Comparison of ENCODE assay signal across 2 cellular contexts in the genomic region with DNA sequence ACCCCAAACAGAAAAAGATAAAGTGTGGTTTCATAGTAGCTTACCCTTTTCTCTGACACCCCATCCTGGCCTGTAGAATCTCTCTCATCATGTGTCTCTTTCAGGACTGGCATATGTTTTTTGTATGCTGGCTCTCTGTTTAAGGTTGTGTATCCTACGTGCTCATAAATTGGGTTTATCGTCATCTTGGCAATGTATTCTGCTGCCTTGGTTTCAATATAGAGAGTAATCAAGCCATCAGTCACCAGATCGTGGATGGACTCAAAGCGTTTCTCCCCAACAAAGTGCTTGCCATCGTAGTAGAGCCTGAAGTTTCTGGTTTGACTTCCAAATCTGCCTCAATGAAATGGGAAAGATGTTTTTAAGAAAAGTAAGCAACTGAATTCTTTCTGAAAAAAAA.
TF ChIP-seq lines count a peak whose summit lies in the region.

No MANE protein-coding gene starts in this region.

TF ChIP-seq in IMR-90, 13 proteins besides CTCF, POLR2A, EP300 and RAD21 (continued from another document):
- TF ChIP-seq FOS (IDR thresholded peaks at IDR 0.05; ENCODE audit: low read depth, low read length): no peak
- TF ChIP-seq CEBPB (IDR thresholded peaks at IDR 0.05; ENCODE audit: low read depth, low read length): no peak
- TF ChIP-seq BHLHE40 (IDR thresholded peaks at IDR 0.05; ENCODE audit: low read depth, low read length): no peak
- no peak for TF ChIP-seq MAZ (IDR thresholded peaks at IDR 0.05; ENCODE audit: borderline replicate concordance, low read depth, low read length)
- TF ChIP-seq CHD1 (IDR thresholded peaks at IDR 0.05; ENCODE audit: low read depth, low read length): no peak
- TF ChIP-seq MXI1 (IDR thresholded peaks at IDR 0.05; ENCODE audit: borderline replicate concordance, low read depth, low read length): no peak
- TF ChIP-seq RFX5 (IDR thresholded peaks at IDR 0.05; ENCODE audit: low read depth, low read length): no peak
- TF ChIP-seq, protein P1, sequence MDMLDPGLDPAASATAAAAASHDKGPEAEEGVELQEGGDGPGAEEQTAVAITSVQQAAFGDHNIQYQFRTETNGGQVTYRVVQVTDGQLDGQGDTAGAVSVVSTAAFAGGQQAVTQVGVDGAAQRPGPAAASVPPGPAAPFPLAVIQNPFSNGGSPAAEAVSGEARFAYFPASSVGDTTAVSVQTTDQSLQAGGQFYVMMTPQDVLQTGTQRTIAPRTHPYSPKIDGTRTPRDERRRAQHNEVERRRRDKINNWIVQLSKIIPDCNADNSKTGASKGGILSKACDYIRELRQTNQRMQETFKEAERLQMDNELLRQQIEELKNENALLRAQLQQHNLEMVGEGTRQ (IDR thresholded peaks at IDR 0.05; ENCODE audit: low read depth, low read length): no peak

TF ChIP-seq in SK-N-SH treated with all-trans-retinoic acid at 6 μM for 48 hours, 23 proteins besides CTCF, POLR2A, EP300 and RAD21 (continued from another document):
- TF ChIP-seq POU6F1 (CRISPR knock-in tag; IDR thresholded peaks at IDR 0.05; ENCODE audit: borderline replicate concordance, low read depth) (no peak), ESRRG (CRISPR knock-in tag; IDR thresholded peaks at IDR 0.05) (no peak), CSDC2 (CRISPR knock-in tag; IDR thresholded peaks at IDR 0.05) (no peak), ZNF8 (CRISPR knock-in tag; IDR thresholded peaks at IDR 0.05) (no peak), ZFP3 (CRISPR knock-in tag; IDR thresholded peaks at IDR 0.05) (no peak), ISL1 (CRISPR knock-in tag; IDR thresholded peaks at IDR 0.05) (no peak), ZFP30 (CRISPR knock-in tag; IDR thresholded peaks at IDR 0.05) (no peak), TCF4 (CRISPR knock-in tag; IDR thresholded peaks at IDR 0.05; ENCODE audit: borderline replicate concordance) (no peak), ZC3H10 (CRISPR knock-in tag; IDR thresholded peaks at IDR 0.05) (no peak), GLIS3 (CRISPR knock-in tag; IDR thresholded peaks at IDR 0.05) (no peak), CSRNP3 (CRISPR knock-in tag; IDR thresholded peaks at IDR 0.05) (no peak), PATZ1 (CRISPR knock-in tag; IDR thresholded peaks at IDR 0.05; ENCODE audit: borderline replicate concordance) (no peak)
- TF ChIP-seq, protein P2, sequence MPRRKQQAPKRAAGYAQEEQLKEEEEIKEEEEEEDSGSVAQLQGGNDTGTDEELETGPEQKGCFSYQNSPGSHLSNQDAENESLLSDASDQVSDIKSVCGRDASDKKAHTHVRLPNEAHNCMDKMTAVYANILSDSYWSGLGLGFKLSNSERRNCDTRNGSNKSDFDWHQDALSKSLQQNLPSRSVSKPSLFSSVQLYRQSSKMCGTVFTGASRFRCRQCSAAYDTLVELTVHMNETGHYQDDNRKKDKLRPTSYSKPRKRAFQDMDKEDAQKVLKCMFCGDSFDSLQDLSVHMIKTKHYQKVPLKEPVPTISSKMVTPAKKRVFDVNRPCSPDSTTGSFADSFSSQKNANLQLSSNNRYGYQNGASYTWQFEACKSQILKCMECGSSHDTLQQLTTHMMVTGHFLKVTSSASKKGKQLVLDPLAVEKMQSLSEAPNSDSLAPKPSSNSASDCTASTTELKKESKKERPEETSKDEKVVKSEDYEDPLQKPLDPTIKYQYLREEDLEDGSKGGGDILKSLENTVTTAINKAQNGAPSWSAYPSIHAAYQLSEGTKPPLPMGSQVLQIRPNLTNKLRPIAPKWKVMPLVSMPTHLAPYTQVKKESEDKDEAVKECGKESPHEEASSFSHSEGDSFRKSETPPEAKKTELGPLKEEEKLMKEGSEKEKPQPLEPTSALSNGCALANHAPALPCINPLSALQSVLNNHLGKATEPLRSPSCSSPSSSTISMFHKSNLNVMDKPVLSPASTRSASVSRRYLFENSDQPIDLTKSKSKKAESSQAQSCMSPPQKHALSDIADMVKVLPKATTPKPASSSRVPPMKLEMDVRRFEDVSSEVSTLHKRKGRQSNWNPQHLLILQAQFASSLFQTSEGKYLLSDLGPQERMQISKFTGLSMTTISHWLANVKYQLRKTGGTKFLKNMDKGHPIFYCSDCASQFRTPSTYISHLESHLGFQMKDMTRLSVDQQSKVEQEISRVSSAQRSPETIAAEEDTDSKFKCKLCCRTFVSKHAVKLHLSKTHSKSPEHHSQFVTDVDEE (CRISPR knock-in tag; IDR thresholded peaks at IDR 0.05): no peak
- TF ChIP-seq, protein P3, sequence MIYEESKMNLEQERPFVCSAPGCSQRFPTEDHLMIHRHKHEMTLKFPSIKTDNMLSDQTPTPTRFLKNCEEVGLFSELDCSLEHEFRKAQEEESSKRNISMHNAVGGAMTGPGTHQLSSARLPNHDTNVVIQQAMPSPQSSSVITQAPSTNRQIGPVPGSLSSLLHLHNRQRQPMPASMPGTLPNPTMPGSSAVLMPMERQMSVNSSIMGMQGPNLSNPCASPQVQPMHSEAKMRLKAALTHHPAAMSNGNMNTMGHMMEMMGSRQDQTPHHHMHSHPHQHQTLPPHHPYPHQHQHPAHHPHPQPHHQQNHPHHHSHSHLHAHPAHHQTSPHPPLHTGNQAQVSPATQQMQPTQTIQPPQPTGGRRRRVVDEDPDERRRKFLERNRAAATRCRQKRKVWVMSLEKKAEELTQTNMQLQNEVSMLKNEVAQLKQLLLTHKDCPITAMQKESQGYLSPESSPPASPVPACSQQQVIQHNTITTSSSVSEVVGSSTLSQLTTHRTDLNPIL (CRISPR knock-in tag; IDR thresholded peaks at IDR 0.05; ENCODE audit: low read depth): no peak
